23 cellular contexts compared by ENCODE assay signal in genomic region chr13:18921063-18921462, GRCh38.
"Had no signal": no experiment of that assay in that cellular context is flagged by ENCODE, and none has a peak within 500 bp of the region (broad histone marks: within the 10 kb centered on the region; RNA-seq: fewer than 3 reads in every experiment).

No MANE protein-coding gene starts in this region.

- H3K4me1 ChIP-seq: esophagus squamous epithelium, gastrocnemius medialis, heart right ventricle, left lung, lower lobe of right lung had no signal

- H3K27ac ChIP-seq: epithelial cell of prostate, esophagus squamous epithelium, gastrocnemius medialis, heart right ventricle, left lung, lower lobe of right lung had no signal

- H3K4me3 ChIP-seq: esophagus squamous epithelium, gastrocnemius medialis, heart right ventricle, left lung, lower lobe of right lung had no signal

- DNase-seq: cortex of kidney; effector CD8-positive, alpha-beta T cell; effector memory CD8-positive, alpha-beta T cell; endodermal cell; erythroblast; esophagus squamous epithelium; foreskin fibroblast; foreskin melanocyte; gastrocnemius medialis; glutamatergic neuron; head of caudate nucleus; heart right ventricle; hippocampal formation; left cardiac atrium; left lung; left ventricle myocardium superior; lower lobe of right lung; mesenchymal stem cell; midbrain; naive thymus-derived CD4-positive, alpha-beta T cell; natural killer cell had no signal

- H3K9me3 Mint-ChIP-seq: dendritic cell treated with granulocyte-macrophage colony-stimulating factor and Interleukin-4, amounts not matched to agents 40 ng/mL and 50 ng/mL, for 4 days; effector memory CD8-positive, alpha-beta T cell; naive thymus-derived CD4-positive, alpha-beta T cell had no signal

- H3K36me3 Mint-ChIP-seq: naive thymus-derived CD4-positive, alpha-beta T cell; natural killer cell had no signal

- H3K36me3 ChIP-seq: esophagus squamous epithelium, gastrocnemius medialis, heart right ventricle, left lung, lower lobe of right lung had no signal

- H3K27me3 Mint-ChIP-seq: dendritic cell treated with granulocyte-macrophage colony-stimulating factor and Interleukin-4, amounts not matched to agents 40 ng/mL and 50 ng/mL, for 4 days; effector memory CD8-positive, alpha-beta T cell had no signal

- H3K4me3 Mint-ChIP-seq: dendritic cell treated with granulocyte-macrophage colony-stimulating factor and Interleukin-4, amounts not matched to agents 40 ng/mL and 50 ng/mL, for 4 days; effector memory CD8-positive, alpha-beta T cell; endodermal cell; naive thymus-derived CD4-positive, alpha-beta T cell; natural killer cell had no signal

- H3K27me3 ChIP-seq: esophagus squamous epithelium, gastrocnemius medialis, heart right ventricle, left lung had no signal

- H3K27ac Mint-ChIP-seq: dendritic cell treated with granulocyte-macrophage colony-stimulating factor and Interleukin-4, amounts not matched to agents 40 ng/mL and 50 ng/mL, for 4 days; effector memory CD8-positive, alpha-beta T cell; endodermal cell; natural killer cell had no signal

- H3K4me1 Mint-ChIP-seq: endodermal cell; naive thymus-derived CD4-positive, alpha-beta T cell; natural killer cell had no signal
